In genomic region chr1:195717651-195718050, GRCh38 we compare ENCODE assay signal across 8 cellular contexts.
DNase-seq lines count a peak whose midpoint lies in the region; ATAC-seq and TF ChIP-seq lines count a peak whose summit lies in the region.
"Had no signal": no experiment of that assay in that cellular context is flagged by ENCODE, and none has a peak within 500 bp of the region (broad histone marks: within the 10 kb centered on the region; RNA-seq: fewer than 3 reads in every experiment).

No MANE protein-coding gene starts in this region.

- no peaks in the 10 kb centered on the region for H3K9me3 Mint-ChIP-seq in brain

- H3K4me3 Mint-ChIP-seq in brain: no peak overlapping the region
- H3K4me3 Mint-ChIP-seq: natural killer cell treated with Interleukin-12 subunit alpha and Interleukin-12 subunit beta and Interleukin-15 and Interleukin-18, amount 100 ng/mL, for 72 hours had no signal

- 27 to 37% (median 31%) methylated on average over 3 of the region's 3 CpGs for WGBS in ovary, 3 donors

- no peaks in the 10 kb centered on the region for H3K27me3 ChIP-seq in ovary

- no peak for TF ChIP-seq EP300 in ovary (IDR thresholded peaks at IDR 0.05)

- intact Hi-C loops in ovary (cut with DNase I): no loop called here

- no peak overlapping the region for H3K27ac Mint-ChIP-seq in brain
- H3K27ac Mint-ChIP-seq: natural killer cell treated with Interleukin-12 subunit alpha and Interleukin-12 subunit beta and Interleukin-15 and Interleukin-18, amount 100 ng/mL, for 72 hours had no signal

- TF ChIP-seq CTCF in GM12874 (IDR thresholded peaks at IDR 0.05; ENCODE audit: insufficient read depth, low read depth, low read length) (0 out of 2 replicates have a peak, but pooled peaks have one; percentile 16), NB4 (IDR thresholded peaks at IDR 0.05; ENCODE audit: low read depth, low read length) (no peak), brain (conservative IDR thresholded peaks at IDR 0.05) (peak; percentile 45 to 58), ovary (IDR thresholded peaks at IDR 0.05) (peak in 2 of 3 donors; percentile 40 to 48)

- H3K27ac ChIP-seq in ovary: no peak overlapping the region

- H3K36me3 Mint-ChIP-seq in brain: no peaks in the 10 kb centered on the region
- H3K36me3 Mint-ChIP-seq: natural killer cell treated with Interleukin-12 subunit alpha and Interleukin-12 subunit beta and Interleukin-15 and Interleukin-18, amount 100 ng/mL, for 72 hours had no signal

- no peaks in the 10 kb centered on the region for H3K9me3 ChIP-seq in ovary

- peaks cover 9% of the 10 kb centered on the region for H3K4me1 Mint-ChIP-seq in brain

- TF ChIP-seq POLR2A in NB4 (IDR thresholded peaks at IDR 0.05; ENCODE audit: extremely low read depth, insufficient read length): no peak
- no peak for TF ChIP-seq POLR2A in ovary (IDR thresholded peaks at IDR 0.05)

- H3K27me3 Mint-ChIP-seq in brain: no peaks in the 10 kb centered on the region
- H3K27me3 Mint-ChIP-seq: natural killer cell treated with Interleukin-12 subunit alpha and Interleukin-12 subunit beta and Interleukin-15 and Interleukin-18, amount 100 ng/mL, for 72 hours had no signal

- no peak for ATAC-seq in HG02981 (IDR thresholded peaks at IDR 0.05; ENCODE audit: unreplicated experiment)
- ATAC-seq: natural killer cell treated with Interleukin-12 subunit alpha and Interleukin-12 subunit beta and Interleukin-15 and Interleukin-18, amount 100 ng/mL, for 72 hours had no signal

- H3K4me3 ChIP-seq in NB4 (ENCODE audit: low read depth, low read length): no peak overlapping the region
- H3K4me3 ChIP-seq in ovary: no peak overlapping the region

- H3K4me1 ChIP-seq in ovary (ENCODE audit: insufficient read depth): no peaks in the 10 kb centered on the region

- H3K36me3 ChIP-seq in ovary: no peaks in the 10 kb centered on the region

- peak; percentile 13 for DNase-seq in NB4 (ENCODE audit: low read depth)
- DNase-seq in ovary: no peak
- no peak for DNase-seq in GM19238 (ENCODE audit: insufficient read length, low spot score)
- no peak for DNase-seq in kidney glomerular epithelial cell (lab: John Stamatoyannopoulos, UW)
